In the genomic region with DNA sequence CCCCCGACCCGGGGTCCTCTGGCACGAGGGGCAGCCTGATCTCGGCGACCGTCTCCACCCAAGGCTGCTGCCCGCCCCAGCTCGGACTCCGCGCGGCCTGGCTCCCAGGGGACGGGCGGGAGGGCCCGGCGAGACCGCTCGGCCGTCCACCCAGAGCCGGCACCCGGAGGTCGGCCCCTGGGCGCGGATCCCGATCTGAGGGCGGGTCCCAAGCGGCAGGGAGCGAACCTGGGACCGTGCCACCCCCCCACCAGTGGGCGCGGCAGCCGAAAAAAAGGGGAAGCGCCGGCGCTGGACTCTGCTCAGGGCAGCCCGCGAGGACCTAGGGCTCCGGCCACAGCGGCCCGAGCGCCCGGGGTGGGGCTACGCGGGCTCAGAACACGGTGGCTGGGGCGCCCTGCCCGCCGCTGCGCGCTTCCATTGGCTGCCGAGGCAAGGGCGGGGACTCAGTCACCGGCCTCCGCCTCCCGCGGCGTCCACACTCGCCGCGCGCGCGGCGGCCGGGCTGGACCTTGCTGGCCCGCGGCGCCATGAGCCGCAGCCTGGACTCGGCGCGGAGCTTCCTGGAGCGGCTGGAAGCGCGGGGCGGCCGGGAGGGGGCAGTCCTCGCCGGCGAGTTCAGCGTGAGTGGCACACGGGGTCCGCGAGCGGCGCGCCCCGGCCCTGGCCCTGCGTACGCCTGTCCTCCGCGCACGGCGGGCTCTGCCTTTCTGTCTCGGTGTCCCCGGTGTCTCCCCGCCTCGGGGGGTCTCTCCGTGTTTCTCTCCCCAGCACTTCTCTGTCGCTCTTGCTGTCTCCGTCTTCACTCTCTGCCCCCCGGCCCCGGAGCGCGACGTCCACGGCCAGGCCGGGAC, we compare ENCODE assay signal across 1 cellular context.
TF ChIP-seq lines count a peak whose summit lies in the region.

A gene with protein sequence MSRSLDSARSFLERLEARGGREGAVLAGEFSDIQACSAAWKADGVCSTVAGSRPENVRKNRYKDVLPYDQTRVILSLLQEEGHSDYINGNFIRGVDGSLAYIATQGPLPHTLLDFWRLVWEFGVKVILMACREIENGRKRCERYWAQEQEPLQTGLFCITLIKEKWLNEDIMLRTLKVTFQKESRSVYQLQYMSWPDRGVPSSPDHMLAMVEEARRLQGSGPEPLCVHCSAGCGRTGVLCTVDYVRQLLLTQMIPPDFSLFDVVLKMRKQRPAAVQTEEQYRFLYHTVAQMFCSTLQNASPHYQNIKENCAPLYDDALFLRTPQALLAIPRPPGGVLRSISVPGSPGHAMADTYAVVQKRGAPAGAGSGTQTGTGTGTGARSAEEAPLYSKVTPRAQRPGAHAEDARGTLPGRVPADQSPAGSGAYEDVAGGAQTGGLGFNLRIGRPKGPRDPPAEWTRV (plus strand): TSS at position 479 of the 854 bp plus-strand sequence. CDS start 52 bp downstream, at position 531.

TF ChIP-seq in K562, 482 proteins besides CTCF, POLR2A, EP300 and RAD21 (continued from another document and continues in another):
- TF ChIP-seq, protein P1, sequence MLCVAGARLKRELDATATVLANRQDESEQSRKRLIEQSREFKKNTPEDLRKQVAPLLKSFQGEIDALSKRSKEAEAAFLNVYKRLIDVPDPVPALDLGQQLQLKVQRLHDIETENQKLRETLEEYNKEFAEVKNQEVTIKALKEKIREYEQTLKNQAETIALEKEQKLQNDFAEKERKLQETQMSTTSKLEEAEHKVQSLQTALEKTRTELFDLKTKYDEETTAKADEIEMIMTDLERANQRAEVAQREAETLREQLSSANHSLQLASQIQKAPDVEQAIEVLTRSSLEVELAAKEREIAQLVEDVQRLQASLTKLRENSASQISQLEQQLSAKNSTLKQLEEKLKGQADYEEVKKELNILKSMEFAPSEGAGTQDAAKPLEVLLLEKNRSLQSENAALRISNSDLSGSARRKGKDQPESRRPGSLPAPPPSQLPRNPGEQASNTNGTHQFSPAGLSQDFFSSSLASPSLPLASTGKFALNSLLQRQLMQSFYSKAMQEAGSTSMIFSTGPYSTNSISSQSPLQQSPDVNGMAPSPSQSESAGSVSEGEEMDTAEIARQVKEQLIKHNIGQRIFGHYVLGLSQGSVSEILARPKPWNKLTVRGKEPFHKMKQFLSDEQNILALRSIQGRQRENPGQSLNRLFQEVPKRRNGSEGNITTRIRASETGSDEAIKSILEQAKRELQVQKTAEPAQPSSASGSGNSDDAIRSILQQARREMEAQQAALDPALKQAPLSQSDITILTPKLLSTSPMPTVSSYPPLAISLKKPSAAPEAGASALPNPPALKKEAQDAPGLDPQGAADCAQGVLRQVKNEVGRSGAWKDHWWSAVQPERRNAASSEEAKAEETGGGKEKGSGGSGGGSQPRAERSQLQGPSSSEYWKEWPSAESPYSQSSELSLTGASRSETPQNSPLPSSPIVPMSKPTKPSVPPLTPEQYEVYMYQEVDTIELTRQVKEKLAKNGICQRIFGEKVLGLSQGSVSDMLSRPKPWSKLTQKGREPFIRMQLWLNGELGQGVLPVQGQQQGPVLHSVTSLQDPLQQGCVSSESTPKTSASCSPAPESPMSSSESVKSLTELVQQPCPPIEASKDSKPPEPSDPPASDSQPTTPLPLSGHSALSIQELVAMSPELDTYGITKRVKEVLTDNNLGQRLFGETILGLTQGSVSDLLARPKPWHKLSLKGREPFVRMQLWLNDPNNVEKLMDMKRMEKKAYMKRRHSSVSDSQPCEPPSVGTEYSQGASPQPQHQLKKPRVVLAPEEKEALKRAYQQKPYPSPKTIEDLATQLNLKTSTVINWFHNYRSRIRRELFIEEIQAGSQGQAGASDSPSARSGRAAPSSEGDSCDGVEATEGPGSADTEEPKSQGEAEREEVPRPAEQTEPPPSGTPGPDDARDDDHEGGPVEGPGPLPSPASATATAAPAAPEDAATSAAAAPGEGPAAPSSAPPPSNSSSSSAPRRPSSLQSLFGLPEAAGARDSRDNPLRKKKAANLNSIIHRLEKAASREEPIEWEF (CRISPR knock-in tag; IDR thresholded peaks at IDR 0.05), result no peak
- TF ChIP-seq FOXK1 (CRISPR knock-in tag; IDR thresholded peaks at IDR 0.05; ENCODE audit: borderline replicate concordance) (no peak), E2F3 (CRISPR knock-in tag; IDR thresholded peaks at IDR 0.05) (0 out of 2 replicates have a peak, but pooled peaks have one; percentile 69), L3MBTL2 (IDR thresholded peaks at IDR 0.05) (peak; percentile 85), U2AF1 (optimal IDR thresholded peaks at IDR 0.05; ENCODE audit: low read depth, low read length) (peak; percentile 11), CTBP1 (IDR thresholded peaks at IDR 0.05; ENCODE audit: borderline replicate concordance) (peak; percentile 100), SAP30 (IDR thresholded peaks at IDR 0.05; ENCODE audit: borderline replicate concordance, insufficient read depth, low read depth, low read length, poor library complexity, severe bottlenecking) (peak; percentile 7), ZNF184 (CRISPR knock-in tag; IDR thresholded peaks at IDR 0.05) (no peak), FOXA3 (CRISPR knock-in tag; conservative IDR thresholded peaks at IDR 0.05 in 1 of 2, IDR thresholded peaks at IDR 0.05 in 1 of 2) (no peak), KDM5B (IDR thresholded peaks at IDR 0.05; ENCODE audit: insufficient replicate concordance, low read depth, low read length) (peak; percentile 79), MEIS2 (IDR thresholded peaks at IDR 0.05; ENCODE audit: partially characterized antibody) (peak; percentile 6), TGIF2 (CRISPR knock-in tag; IDR thresholded peaks at IDR 0.05) (0 out of 2 replicates have a peak, but pooled peaks have one; percentile 35), KLF6 (CRISPR knock-in tag; IDR thresholded peaks at IDR 0.05; ENCODE audit: borderline replicate concordance) (no peak), KLF1 (tag; IDR thresholded peaks at IDR 0.05) (peak; percentile 42; the same call in 1 of the 2 replicates), ELF4 (CRISPR knock-in tag; IDR thresholded peaks at IDR 0.05) (0 out of 2 replicates have a peak, but pooled peaks have one; percentile 5), ERF (CRISPR knock-in tag; IDR thresholded peaks at IDR 0.05) (0 out of 2 replicates have a peak, but pooled peaks have one; percentile 50), NR2C2 (CRISPR knock-in tag; IDR thresholded peaks at IDR 0.05) (no peak), NR2C2 (tag; IDR thresholded peaks at IDR 0.05) (peak; percentile 23; the same call in 1 of the 2 replicates), PHTF2 (CRISPR knock-in tag; IDR thresholded peaks at IDR 0.05) (no peak), FOXP1 (CRISPR knock-in tag; IDR thresholded peaks at IDR 0.05) (0 out of 2 replicates have a peak, but pooled peaks have one; percentile 11), SMARCA4 (IDR thresholded peaks at IDR 0.05) (0 out of 2 replicates have a peak, but pooled peaks have one; percentile 11), TAF1 (IDR thresholded peaks at IDR 0.05; ENCODE audit: control insufficient read depth, extremely low read depth, insufficient read depth, low read length, severe bottlenecking) (peak; percentile 89), RB1 (IDR thresholded peaks at IDR 0.05; ENCODE audit: low read depth) (peak; percentile 94), HSF4 (CRISPR knock-in tag; IDR thresholded peaks at IDR 0.05; ENCODE audit: borderline replicate concordance) (no peak), HCFC1 (IDR thresholded peaks at IDR 0.05; ENCODE audit: low read depth, low read length) (peak; percentile 28; the same call in 1 of the 2 replicates)
- TF ChIP-seq, protein P2, sequence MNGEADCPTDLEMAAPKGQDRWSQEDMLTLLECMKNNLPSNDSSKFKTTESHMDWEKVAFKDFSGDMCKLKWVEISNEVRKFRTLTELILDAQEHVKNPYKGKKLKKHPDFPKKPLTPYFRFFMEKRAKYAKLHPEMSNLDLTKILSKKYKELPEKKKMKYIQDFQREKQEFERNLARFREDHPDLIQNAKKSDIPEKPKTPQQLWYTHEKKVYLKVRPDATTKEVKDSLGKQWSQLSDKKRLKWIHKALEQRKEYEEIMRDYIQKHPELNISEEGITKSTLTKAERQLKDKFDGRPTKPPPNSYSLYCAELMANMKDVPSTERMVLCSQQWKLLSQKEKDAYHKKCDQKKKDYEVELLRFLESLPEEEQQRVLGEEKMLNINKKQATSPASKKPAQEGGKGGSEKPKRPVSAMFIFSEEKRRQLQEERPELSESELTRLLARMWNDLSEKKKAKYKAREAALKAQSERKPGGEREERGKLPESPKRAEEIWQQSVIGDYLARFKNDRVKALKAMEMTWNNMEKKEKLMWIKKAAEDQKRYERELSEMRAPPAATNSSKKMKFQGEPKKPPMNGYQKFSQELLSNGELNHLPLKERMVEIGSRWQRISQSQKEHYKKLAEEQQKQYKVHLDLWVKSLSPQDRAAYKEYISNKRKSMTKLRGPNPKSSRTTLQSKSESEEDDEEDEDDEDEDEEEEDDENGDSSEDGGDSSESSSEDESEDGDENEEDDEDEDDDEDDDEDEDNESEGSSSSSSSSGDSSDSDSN (IDR thresholded peaks at IDR 0.05; ENCODE audit: borderline replicate concordance in 1 of 2, low read depth in 2 of 2, low read length in 2 of 2), result peak; percentile 73 to 86; a peak in 1 of 4 replicates
- TF ChIP-seq, protein P3, sequence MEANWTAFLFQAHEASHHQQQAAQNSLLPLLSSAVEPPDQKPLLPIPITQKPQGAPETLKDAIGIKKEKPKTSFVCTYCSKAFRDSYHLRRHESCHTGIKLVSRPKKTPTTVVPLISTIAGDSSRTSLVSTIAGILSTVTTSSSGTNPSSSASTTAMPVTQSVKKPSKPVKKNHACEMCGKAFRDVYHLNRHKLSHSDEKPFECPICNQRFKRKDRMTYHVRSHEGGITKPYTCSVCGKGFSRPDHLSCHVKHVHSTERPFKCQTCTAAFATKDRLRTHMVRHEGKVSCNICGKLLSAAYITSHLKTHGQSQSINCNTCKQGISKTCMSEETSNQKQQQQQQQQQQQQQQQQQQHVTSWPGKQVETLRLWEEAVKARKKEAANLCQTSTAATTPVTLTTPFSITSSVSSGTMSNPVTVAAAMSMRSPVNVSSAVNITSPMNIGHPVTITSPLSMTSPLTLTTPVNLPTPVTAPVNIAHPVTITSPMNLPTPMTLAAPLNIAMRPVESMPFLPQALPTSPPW (CRISPR knock-in tag; IDR thresholded peaks at IDR 0.05), result peak; percentile 84
- TF ChIP-seq, protein P4, sequence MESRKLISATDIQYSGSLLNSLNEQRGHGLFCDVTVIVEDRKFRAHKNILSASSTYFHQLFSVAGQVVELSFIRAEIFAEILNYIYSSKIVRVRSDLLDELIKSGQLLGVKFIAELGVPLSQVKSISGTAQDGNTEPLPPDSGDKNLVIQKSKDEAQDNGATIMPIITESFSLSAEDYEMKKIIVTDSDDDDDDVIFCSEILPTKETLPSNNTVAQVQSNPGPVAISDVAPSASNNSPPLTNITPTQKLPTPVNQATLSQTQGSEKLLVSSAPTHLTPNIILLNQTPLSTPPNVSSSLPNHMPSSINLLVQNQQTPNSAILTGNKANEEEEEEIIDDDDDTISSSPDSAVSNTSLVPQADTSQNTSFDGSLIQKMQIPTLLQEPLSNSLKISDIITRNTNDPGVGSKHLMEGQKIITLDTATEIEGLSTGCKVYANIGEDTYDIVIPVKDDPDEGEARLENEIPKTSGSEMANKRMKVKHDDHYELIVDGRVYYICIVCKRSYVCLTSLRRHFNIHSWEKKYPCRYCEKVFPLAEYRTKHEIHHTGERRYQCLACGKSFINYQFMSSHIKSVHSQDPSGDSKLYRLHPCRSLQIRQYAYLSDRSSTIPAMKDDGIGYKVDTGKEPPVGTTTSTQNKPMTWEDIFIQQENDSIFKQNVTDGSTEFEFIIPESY (CRISPR knock-in tag; IDR thresholded peaks at IDR 0.05), result 0 out of 2 replicates have a peak, but pooled peaks have one; percentile 13
- TF ChIP-seq, protein P5, sequence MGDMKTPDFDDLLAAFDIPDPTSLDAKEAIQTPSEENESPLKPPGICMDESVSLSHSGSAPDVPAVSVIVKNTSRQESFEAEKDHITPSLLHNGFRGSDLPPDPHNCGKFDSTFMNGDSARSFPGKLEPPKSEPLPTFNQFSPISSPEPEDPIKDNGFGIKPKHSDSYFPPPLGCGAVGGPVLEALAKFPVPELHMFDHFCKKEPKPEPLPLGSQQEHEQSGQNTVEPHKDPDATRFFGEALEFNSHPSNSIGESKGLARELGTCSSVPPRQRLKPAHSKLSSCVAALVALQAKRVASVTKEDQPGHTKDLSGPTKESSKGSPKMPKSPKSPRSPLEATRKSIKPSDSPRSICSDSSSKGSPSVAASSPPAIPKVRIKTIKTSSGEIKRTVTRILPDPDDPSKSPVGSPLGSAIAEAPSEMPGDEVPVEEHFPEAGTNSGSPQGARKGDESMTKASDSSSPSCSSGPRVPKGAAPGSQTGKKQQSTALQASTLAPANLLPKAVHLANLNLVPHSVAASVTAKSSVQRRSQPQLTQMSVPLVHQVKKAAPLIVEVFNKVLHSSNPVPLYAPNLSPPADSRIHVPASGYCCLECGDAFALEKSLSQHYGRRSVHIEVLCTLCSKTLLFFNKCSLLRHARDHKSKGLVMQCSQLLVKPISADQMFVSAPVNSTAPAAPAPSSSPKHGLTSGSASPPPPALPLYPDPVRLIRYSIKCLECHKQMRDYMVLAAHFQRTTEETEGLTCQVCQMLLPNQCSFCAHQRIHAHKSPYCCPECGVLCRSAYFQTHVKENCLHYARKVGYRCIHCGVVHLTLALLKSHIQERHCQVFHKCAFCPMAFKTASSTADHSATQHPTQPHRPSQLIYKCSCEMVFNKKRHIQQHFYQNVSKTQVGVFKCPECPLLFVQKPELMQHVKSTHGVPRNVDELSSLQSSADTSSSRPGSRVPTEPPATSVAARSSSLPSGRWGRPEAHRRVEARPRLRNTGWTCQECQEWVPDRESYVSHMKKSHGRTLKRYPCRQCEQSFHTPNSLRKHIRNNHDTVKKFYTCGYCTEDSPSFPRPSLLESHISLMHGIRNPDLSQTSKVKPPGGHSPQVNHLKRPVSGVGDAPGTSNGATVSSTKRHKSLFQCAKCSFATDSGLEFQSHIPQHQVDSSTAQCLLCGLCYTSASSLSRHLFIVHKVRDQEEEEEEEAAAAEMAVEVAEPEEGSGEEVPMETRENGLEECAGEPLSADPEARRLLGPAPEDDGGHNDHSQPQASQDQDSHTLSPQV (IDR thresholded peaks at IDR 0.05), result 0 out of 2 replicates have a peak, but pooled peaks have one; percentile 43
- TF ChIP-seq, protein P6, sequence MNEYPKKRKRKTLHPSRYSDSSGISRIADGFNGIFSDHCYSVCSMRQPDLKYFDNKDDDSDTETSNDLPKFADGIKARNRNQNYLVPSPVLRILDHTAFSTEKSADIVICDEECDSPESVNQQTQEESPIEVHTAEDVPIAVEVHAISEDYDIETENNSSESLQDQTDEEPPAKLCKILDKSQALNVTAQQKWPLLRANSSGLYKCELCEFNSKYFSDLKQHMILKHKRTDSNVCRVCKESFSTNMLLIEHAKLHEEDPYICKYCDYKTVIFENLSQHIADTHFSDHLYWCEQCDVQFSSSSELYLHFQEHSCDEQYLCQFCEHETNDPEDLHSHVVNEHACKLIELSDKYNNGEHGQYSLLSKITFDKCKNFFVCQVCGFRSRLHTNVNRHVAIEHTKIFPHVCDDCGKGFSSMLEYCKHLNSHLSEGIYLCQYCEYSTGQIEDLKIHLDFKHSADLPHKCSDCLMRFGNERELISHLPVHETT (CRISPR knock-in tag; conservative IDR thresholded peaks at IDR 0.05 in 1 of 2, IDR thresholded peaks at IDR 0.05 in 1 of 2), result peak in 1 of 2 experiments; percentile 59; a peak in 2 of 4 replicates
- TF ChIP-seq, protein P7, sequence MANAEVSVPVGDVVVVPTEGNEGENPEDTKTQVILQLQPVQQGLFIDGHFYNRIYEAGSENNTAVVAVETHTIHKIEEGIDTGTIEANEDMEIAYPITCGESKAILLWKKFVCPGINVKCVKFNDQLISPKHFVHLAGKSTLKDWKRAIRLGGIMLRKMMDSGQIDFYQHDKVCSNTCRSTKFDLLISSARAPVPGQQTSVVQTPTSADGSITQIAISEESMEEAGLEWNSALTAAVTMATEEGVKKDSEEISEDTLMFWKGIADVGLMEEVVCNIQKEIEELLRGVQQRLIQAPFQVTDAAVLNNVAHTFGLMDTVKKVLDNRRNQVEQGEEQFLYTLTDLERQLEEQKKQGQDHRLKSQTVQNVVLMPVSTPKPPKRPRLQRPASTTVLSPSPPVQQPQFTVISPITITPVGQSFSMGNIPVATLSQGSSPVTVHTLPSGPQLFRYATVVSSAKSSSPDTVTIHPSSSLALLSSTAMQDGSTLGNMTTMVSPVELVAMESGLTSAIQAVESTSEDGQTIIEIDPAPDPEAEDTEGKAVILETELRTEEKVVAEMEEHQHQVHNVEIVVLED (CRISPR knock-in tag; IDR thresholded peaks at IDR 0.05), result peak; percentile 61
